Comparison of ENCODE assay signal across 8 cellular contexts in the genomic region with DNA sequence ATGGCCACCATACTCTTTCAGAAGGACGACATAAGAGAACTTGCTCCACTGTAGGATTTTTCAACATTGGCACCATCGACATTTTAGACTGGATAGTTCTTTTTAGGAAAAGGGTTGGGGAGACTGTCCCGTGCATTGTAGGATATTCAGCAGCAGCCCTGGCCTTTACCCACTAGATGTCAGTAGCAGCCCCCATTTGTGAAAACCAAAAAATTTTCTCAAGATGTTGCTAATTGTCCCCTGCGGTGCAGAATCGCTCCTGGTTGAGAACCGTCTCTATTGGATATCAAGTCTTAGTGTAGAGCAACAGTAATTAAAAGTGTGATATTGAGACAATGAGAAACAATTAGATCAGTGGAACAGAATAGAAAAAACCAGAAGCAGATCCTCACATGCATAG.
A peak's percentile ranks its signal among the peaks of the same experiment; 100 is the strongest.
DNase-seq lines count a peak whose midpoint lies in the region; ATAC-seq and TF ChIP-seq lines count a peak whose summit lies in the region.
"Not testable (repeated sequence)": the region's sequence is repeated elsewhere in the genome, so short reads cannot be mapped to it uniquely, and the experiment has no call there.

No MANE protein-coding gene starts in this region.

- 21% methylated on average over 6 of the region's 6 CpGs for WGBS in right cardiac atrium

- not testable (repeated sequence) for H3K27me3 Mint-ChIP-seq in osteocyte (ENCODE audit: unreplicated experiment)

- intact Hi-C loops in OCI-LY7 (cut with micrococcal nuclease; ENCODE audit: unreplicated experiment); right cardiac atrium (cut with DNase I): not testable (repeated sequence)

- POLR2A ChIA-PET in HEK293 (lab: Yijun Ruan, JAX): not testable (repeated sequence)
- POLR2A ChIA-PET in OCI-LY7 (lab: Charles Lee): interaction anchor here (0.6 kb wide), 1 partner anchor 10 kb away, joined by 12 read pairs; no protein-coding TSS in a partner anchor

- H2AFZ ChIP-seq in OCI-LY7 (ENCODE audit: low read length): not testable (repeated sequence)

- not testable (repeated sequence) for H3K36me3 ChIP-seq in HEK293 (ENCODE audit: control insufficient read depth in 2 of 2, insufficient read depth in 1 of 2, low read length in 2 of 2); OCI-LY7 (ENCODE audit: insufficient read depth, low read length)

- H3K27ac Mint-ChIP-seq in osteocyte (ENCODE audit: unreplicated experiment): not testable (repeated sequence)

- CTCF ChIA-PET in HEK293 (lab: Yijun Ruan, JAX): interaction anchor here (0.9 to 1.7 kb wide), 3 partner anchors 125 to 151 kb away, joined by 3 to 7 read pairs (median 3); no protein-coding TSS in a partner anchor
- CTCF ChIA-PET in OCI-LY7 (lab: Charles Lee; ENCODE audit: unreplicated experiment): not testable (repeated sequence)

- H3K4me1 ChIP-seq in HEK293 (ENCODE audit: control insufficient read depth, insufficient read depth, low read length); OCI-LY7 (ENCODE audit: insufficient read depth, low read length, poor library complexity, severe bottlenecking); right cardiac atrium (ENCODE audit: control insufficient read depth, insufficient read depth, low read length): not testable (repeated sequence)

- H3K27ac ChIP-seq in HEK293 (ENCODE audit: extremely low read depth, low read depth, low read length); OCI-LY7 (ENCODE audit: low read depth, low read length, poor library complexity, severe bottlenecking); right cardiac atrium (ENCODE audit: low read length): not testable (repeated sequence)

- not testable (repeated sequence) for H3K9me2 ChIP-seq in OCI-LY7 (ENCODE audit: insufficient read depth, low read length)

- DNase-seq in AG09319 (ENCODE audit: extremely low read depth, low read depth); OCI-LY7 (ENCODE audit: low spot score); astrocyte of the cerebellum (ENCODE audit: low read depth); right cardiac atrium; osteocyte (ENCODE audit: extremely low spot score, unreplicated experiment): not testable (repeated sequence)

- BruUV-seq in OCI-LY7 (replicated peaks; lab: Mats Ljungman, UMichigan): not testable (repeated sequence)

- not testable (repeated sequence) for H3K27me3 ChIP-seq in right cardiac atrium (ENCODE audit: control insufficient read depth, insufficient read depth)

- TF ChIP-seq CTCF in AG09319 (IDR thresholded peaks at IDR 0.05; ENCODE audit: low read depth, low read length) (peak; percentile 14), GM12873 (IDR thresholded peaks at IDR 0.05; ENCODE audit: insufficient read depth, low read depth, low read length, missing control alignments) (peak; percentile 26), OCI-LY7 (conservative IDR thresholded peaks at IDR 0.05; ENCODE audit: low read length) (0 out of 2 replicates have a peak, but pooled peaks have one; percentile 36), astrocyte of the cerebellum (IDR thresholded peaks at IDR 0.05; ENCODE audit: low read depth, low read length, missing control alignments) (peak; percentile 47), osteocyte (IDR thresholded peaks at IDR 0.05) (peak; percentile 43)
- TF ChIP-seq CTCF in HEK293 (tag by site-specific recombination; IDR thresholded peaks at IDR 0.05): not testable (repeated sequence)

- peak; percentile 35 for ATAC-seq in esophagus mucosa
- ATAC-seq in right cardiac atrium: peak; percentile 47 to 67

- not testable (repeated sequence) for H3K4me2 ChIP-seq in OCI-LY7 (ENCODE audit: low read length)

- H3K4me1 Mint-ChIP-seq in osteocyte (ENCODE audit: unreplicated experiment): not testable (repeated sequence)

- in situ Hi-C loops in astrocyte of the cerebellum (cut with HindIII; ENCODE audit: low sequenced_read_pairs): not testable (repeated sequence)

- H3K9me3 ChIP-seq in HEK293 (ENCODE audit: control insufficient read depth, insufficient read depth, low read depth, low read length); OCI-LY7 (ENCODE audit: low read length); right cardiac atrium (ENCODE audit: control insufficient read depth, low read length): not testable (repeated sequence)

- not testable (repeated sequence) for H3K9me3 Mint-ChIP-seq in osteocyte (ENCODE audit: unreplicated experiment)

- not testable (repeated sequence) for H3K4me3 ChIP-seq in HEK293 (ENCODE audit: low read depth, low read length); OCI-LY7 (ENCODE audit: low read depth, low read length, poor library complexity, severe bottlenecking); astrocyte of the cerebellum (ENCODE audit: low read depth, low read length); right cardiac atrium (ENCODE audit: low read length)

- not testable (repeated sequence) for H4K20me1 ChIP-seq in OCI-LY7 (ENCODE audit: insufficient read depth, low read length)

- H3K79me2 ChIP-seq in OCI-LY7 (ENCODE audit: insufficient read depth, low read depth, low read length): not testable (repeated sequence)

- not testable (repeated sequence) for H3K4me3 Mint-ChIP-seq in osteocyte (ENCODE audit: unreplicated experiment)

- not testable (repeated sequence) for H3K36me3 Mint-ChIP-seq in osteocyte (ENCODE audit: unreplicated experiment)

TF ChIP-seq in HEK293, 187 proteins besides CTCF, POLR2A, EP300 and RAD21:
- peak; percentile 37; the same call in 1 of the 2 replicates for TF ChIP-seq ZNF654 (tag by site-specific recombination; IDR thresholded peaks at IDR 0.05; ENCODE audit: low read depth)
TF ChIP-seq in HEK293: peak in this region for 1; not testable (repeated sequence) for 186.
